In the genomic region with DNA sequence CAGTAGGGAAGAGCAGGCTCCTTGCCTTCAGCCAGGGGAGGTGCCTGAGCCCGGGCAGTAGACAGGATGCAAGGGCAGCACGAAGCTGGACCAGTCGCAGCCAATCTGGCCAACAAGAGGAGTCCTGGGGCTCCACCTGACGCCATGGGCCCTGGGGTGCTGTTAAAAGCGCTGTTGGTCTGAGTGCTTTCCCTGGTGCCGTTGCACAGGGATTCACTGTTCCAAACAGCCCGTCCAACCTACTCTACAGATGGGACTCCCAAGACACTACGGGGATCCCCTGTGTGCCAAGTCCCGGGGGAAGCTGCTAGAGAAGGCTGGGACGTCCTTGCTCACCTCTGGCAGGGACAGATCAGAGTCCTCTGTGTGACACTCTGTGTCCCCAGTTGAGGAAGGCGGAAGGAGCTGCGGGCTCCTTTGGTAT, we compare ENCODE assay signal across 8 cellular contexts. TPM values are rescaled to one million over a fixed set of nuclear protein-coding genes. Genes with fewer than 3 reads are reported as not detected.
A peak's percentile ranks its signal among the peaks of the same experiment; 100 is the strongest.
DNase-seq lines count a peak whose midpoint lies in the region; ATAC-seq and TF ChIP-seq lines count a peak whose summit lies in the region.

No MANE protein-coding gene starts in this region.

- H3K36me3 Mint-ChIP-seq in activated naive CD4-positive, alpha-beta T cell treated with anti-CD3 and anti-CD28 coated beads, Interleukin-2, amount 10 ng/mL, durations not matched to agents 7 days and 5 days, result peaks cover 16% of the 10 kb centered on the region
- no peaks in the 10 kb centered on the region for H3K36me3 Mint-ChIP-seq in MCF 10A (ENCODE audit: insufficient read depth, unreplicated experiment)
- peaks cover 1% of the 10 kb centered on the region for H3K36me3 Mint-ChIP-seq in mesothelial cell of epicardium

- POLR2A ChIA-PET in MCF 10A (lab: Yijun Ruan, JAX), result interaction anchor here (0.8 kb wide), 1 partner anchor 36 kb away, joined by 3 read pairs; no protein-coding TSS in a partner anchor

- H3K36me3 ChIP-seq in aorta (ENCODE audit: control insufficient read depth in 1 of 2, insufficient read depth in 2 of 2, low read length in 1 of 2), result no peaks in the 10 kb centered on the region

- H3K4me3 ChIP-seq in aorta (ENCODE audit: low read length in 2 of 2), result peak overlapping the region; percentile 18 to 22

- CTCF ChIA-PET in activated naive CD4-positive, alpha-beta T cell treated with anti-CD3 and anti-CD28 coated beads, Interleukin-2, amount 10 ng/mL, durations not matched to agents 7 days and 5 days (lab: Charles Lee), result interaction anchor here (1.0 kb wide), 1 partner anchor 63 kb away, joined by 4 read pairs; no protein-coding TSS in a partner anchor
- CTCF ChIA-PET in MCF 10A (lab: Yijun Ruan, JAX), result interaction anchor here (0.7 kb wide), 1 partner anchor 942 kb away, joined by 4 read pairs; no protein-coding TSS in a partner anchor

- 18 to 19% methylated on average over 12 of the region's 12 CpGs for WGBS in aorta, 2 donors

- H3K4me1 Mint-ChIP-seq in activated naive CD4-positive, alpha-beta T cell treated with anti-CD3 and anti-CD28 coated beads, Interleukin-2, amount 10 ng/mL, durations not matched to agents 7 days and 5 days, result peaks cover 34% of the 10 kb centered on the region
- H3K4me1 Mint-ChIP-seq in MCF 10A (ENCODE audit: insufficient read depth, unreplicated experiment) (peaks cover 13% of the 10 kb centered on the region), mesothelial cell of epicardium (peaks cover 26% of the 10 kb centered on the region)

- peaks cover 0 to 3% of the 10 kb centered on the region in 2 donors for H3K4me1 ChIP-seq in aorta (ENCODE audit: control insufficient read depth in 1 of 2, insufficient read depth in 2 of 2, low read length in 2 of 2)

- H3K27ac ChIP-seq in aorta (ENCODE audit: low read depth in 1 of 2, low read length in 2 of 2), result no peak overlapping the region

- no peaks in the 10 kb centered on the region for H3K9me3 Mint-ChIP-seq in activated naive CD4-positive, alpha-beta T cell treated with anti-CD3 and anti-CD28 coated beads, Interleukin-2, amount 10 ng/mL, durations not matched to agents 7 days and 5 days
- no peaks in the 10 kb centered on the region for H3K9me3 Mint-ChIP-seq in MCF 10A (ENCODE audit: unreplicated experiment)
- H3K9me3 Mint-ChIP-seq in mesothelial cell of epicardium, result no peaks in the 10 kb centered on the region

- H3K27ac Mint-ChIP-seq in activated naive CD4-positive, alpha-beta T cell treated with anti-CD3 and anti-CD28 coated beads, Interleukin-2, amount 10 ng/mL, durations not matched to agents 7 days and 5 days, result peak overlapping the region; percentile 62
- H3K27ac Mint-ChIP-seq in MCF 10A (ENCODE audit: low read depth, unreplicated experiment) (no peak overlapping the region), mesothelial cell of epicardium (peak overlapping the region; percentile 97)

- H3K9me3 ChIP-seq in aorta (ENCODE audit: control insufficient read depth, low read length), result no peaks in the 10 kb centered on the region

- TF ChIP-seq CTCF in MCF 10A (IDR thresholded peaks at IDR 0.05; ENCODE audit: unreplicated experiment), result no peak
- TF ChIP-seq CTCF in mesothelial cell of epicardium (IDR thresholded peaks at IDR 0.05; ENCODE audit: unreplicated experiment), result no peak

- H3K27me3 ChIP-seq in aorta (ENCODE audit: control insufficient read depth in 1 of 2, insufficient read depth in 2 of 2, low read length in 1 of 2), result no peaks in the 10 kb centered on the region

- ATAC-seq in HG03520 (IDR thresholded peaks at IDR 0.05; ENCODE audit: unreplicated experiment), result peak; percentile 13
- peak; percentile 31 for ATAC-seq in aorta (ENCODE audit: low FRiP score)

- DNase-seq in activated naive CD4-positive, alpha-beta T cell treated with anti-CD3 and anti-CD28 coated beads, Interleukin-2, amount 10 ng/mL, durations not matched to agents 7 days and 5 days, result peak; percentile 27
- no peak for DNase-seq in activated naive CD4-positive, alpha-beta T cell (lab: John Stamatoyannopoulos, UW)
- no peak for DNase-seq in MCF 10A (ENCODE audit: unreplicated experiment)
- DNase-seq in mesothelial cell of epicardium (ENCODE audit: low spot score in 2 of 2, unreplicated experiment in 2 of 2), result peak in 1 of 2 experiments; percentile 47
- DNase-seq in aorta, result peak in 1 of 2 donors; percentile 66
- no peak for DNase-seq in HUDEP-2 (lab: John Stamatoyannopoulos, UW; ENCODE audit: unreplicated experiment in 76 of 76)
- DNase-seq in 8988T, result no peak

- BruUV-seq in MCF 10A (replicated peaks; lab: Mats Ljungman, UMichigan), result no TSS peak

- peaks cover 52% of the 10 kb centered on the region for H3K27me3 Mint-ChIP-seq in activated naive CD4-positive, alpha-beta T cell treated with anti-CD3 and anti-CD28 coated beads, Interleukin-2, amount 10 ng/mL, durations not matched to agents 7 days and 5 days
- H3K27me3 Mint-ChIP-seq in MCF 10A (ENCODE audit: insufficient read depth, unreplicated experiment) (no peaks in the 10 kb centered on the region), mesothelial cell of epicardium (ENCODE audit: low read depth) (peaks cover 2% of the 10 kb centered on the region)

- peak overlapping the region; percentile 84 for H3K4me3 Mint-ChIP-seq in activated naive CD4-positive, alpha-beta T cell treated with anti-CD3 and anti-CD28 coated beads, Interleukin-2, amount 10 ng/mL, durations not matched to agents 7 days and 5 days
- H3K4me3 Mint-ChIP-seq in MCF 10A (ENCODE audit: unreplicated experiment) (peak overlapping the region; percentile 81), mesothelial cell of epicardium (peak overlapping the region; percentile 80)

- intact Hi-C loops in MCF 10A (cut with micrococcal nuclease) (no loop called here), aorta (cut with DNase I) (no loop called here)

RNA-seq across cellular contexts. Expression of a gene that starts 0.6 kb away (rescaled TPM):
- total RNA-seq in MCF 10A (2022), result 12.5 and 14.4 TPM in 2 replicates
- total RNA-seq in mesothelial cell of epicardium, result 141 to 153 TPM (median 144 TPM) in 3 replicates
- 10 to 100 TPM; 41.0 to 89.7 TPM for total RNA-seq in aorta
- 100 to 1,000 TPM in 1 of 2 donors, 10 to 100 TPM in 1; 23.2 to 103 TPM for polyA plus RNA-seq in aorta
